Comparison of ENCODE assay signal across 8 cellular contexts in the genomic region with DNA sequence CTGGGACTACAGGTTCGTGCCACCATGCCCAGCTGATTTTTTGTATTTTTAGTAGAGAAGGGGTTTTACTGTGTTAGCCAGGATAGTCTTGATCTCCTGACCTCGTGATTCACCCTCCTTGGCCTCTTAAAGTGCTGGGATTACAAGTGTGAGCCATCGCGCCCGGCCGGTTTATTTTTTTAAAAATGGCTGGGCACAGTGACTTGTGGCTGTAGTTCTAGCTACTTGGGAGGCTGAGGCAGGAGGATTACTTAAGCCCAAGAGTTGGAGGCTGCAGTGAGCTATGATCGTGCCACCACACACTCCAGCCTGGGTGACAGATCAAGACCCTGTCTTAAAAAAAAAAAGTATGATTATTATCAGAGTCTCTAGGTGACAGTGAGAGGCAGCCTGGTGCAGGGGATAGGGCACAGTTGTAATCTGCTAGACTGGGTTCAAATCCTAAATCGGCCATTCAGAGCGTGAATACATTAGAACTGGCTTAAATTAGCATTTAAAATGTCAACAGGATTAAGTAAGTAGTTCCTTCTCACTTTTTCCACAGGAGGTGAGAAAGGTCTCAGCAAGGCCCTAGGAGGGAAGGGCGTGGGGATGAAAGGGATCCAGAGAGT. TPM values are rescaled to one million over a fixed set of nuclear protein-coding genes. Genes with fewer than 3 reads are reported as not detected.
DNase-seq lines count a peak whose midpoint lies in the region; ATAC-seq and TF ChIP-seq lines count a peak whose summit lies in the region.

No MANE protein-coding gene starts in this region.

- dilution Hi-C loops in IMR-90 (cut with HindIII; ENCODE audit: low sequenced_read_pairs, unreplicated experiment) = no loop called here

- no peak overlapping the region for H3K27ac ChIP-seq in CD4-positive, alpha-beta memory T cell (ENCODE audit: low read depth, low read length)
- H3K27ac ChIP-seq in IMR-90 (ENCODE audit: insufficient read depth, low read length) = peak overlapping the region; percentile 73
- peak overlapping the region; percentile 94 for H3K27ac ChIP-seq in colonic mucosa
- peak overlapping the region; percentile 50 for H3K27ac ChIP-seq in neural cell (ENCODE audit: low read length)

- peaks cover 16% of the 10 kb centered on the region for H3K4me1 ChIP-seq in CD4-positive, alpha-beta memory T cell (ENCODE audit: insufficient read depth, low read length)
- H3K4me1 ChIP-seq in IMR-90 (ENCODE audit: control insufficient read depth, insufficient read depth, low read length) (peaks cover 2% of the 10 kb centered on the region; the same call in 1 of the 2 replicates), colonic mucosa (peaks cover 15% of the 10 kb centered on the region)

- H3K4me2 ChIP-seq in IMR-90 (ENCODE audit: low read depth, low read length) = peak overlapping the region; percentile 82
- peak overlapping the region; percentile 80 for H3K4me2 ChIP-seq in neural cell (ENCODE audit: low read length)

- peak overlapping the region; percentile 12 for H2AK9ac ChIP-seq in IMR-90 (replicated peaks; ENCODE audit: low read depth, low read length, poor library complexity)

- H3K9me1 ChIP-seq in IMR-90 (ENCODE audit: insufficient read depth, low read length) = 0 out of 2 replicates have a peak, but pooled peaks cover 3% of the 10 kb centered on the region

- no peak for DNase-seq in CD4-positive, alpha-beta memory T cell
- DNase-seq in IMR-90 = no peak
- no peak for DNase-seq in colonic mucosa
- DNase-seq in AG08395 (ENCODE audit: low spot score) = no peak
- DNase-seq in SW480 (ENCODE audit: low spot score) = no peak

- H4K8ac ChIP-seq in IMR-90 (ENCODE audit: low read depth in 2 of 2, low read length in 2 of 2) = peak overlapping the region; percentile 86 to 87

- peak overlapping the region; percentile 84 for H2BK120ac ChIP-seq in IMR-90 (ENCODE audit: low read depth, low read length)

- peak overlapping the region; percentile 84 for H4K91ac ChIP-seq in IMR-90 (ENCODE audit: insufficient read depth, low read depth, low read length)

- BruUV-seq in IMR-90 (replicated peaks; lab: Mats Ljungman, UMichigan) = no TSS peak

- H2AK5ac ChIP-seq in IMR-90 (ENCODE audit: low read depth, low read length) = peak overlapping the region; percentile 76; the same call in 1 of the 2 replicates

- H3K36me3 Mint-ChIP-seq in CD4-positive, alpha-beta memory T cell = peaks cover 0 to 1% of the 10 kb centered on the region in 2 donors

- H2BK5ac ChIP-seq in IMR-90 (ENCODE audit: low read depth, low read length, poor library complexity, severe bottlenecking) = peak overlapping the region; percentile 76

- H3K9me3 Mint-ChIP-seq in CD4-positive, alpha-beta memory T cell = no peaks in the 10 kb centered on the region

- H3K27me3 ChIP-seq in CD4-positive, alpha-beta memory T cell (ENCODE audit: insufficient read depth, low read length) = no peaks in the 10 kb centered on the region
- H3K27me3 ChIP-seq in IMR-90 (ENCODE audit: control insufficient read depth, insufficient read depth, low read length) = no peaks in the 10 kb centered on the region
- H3K27me3 ChIP-seq in colonic mucosa = no peaks in the 10 kb centered on the region
- H3K27me3 ChIP-seq in neural cell (ENCODE audit: insufficient read depth, low read depth, low read length) = no peaks in the 10 kb centered on the region

- H4K5ac ChIP-seq in IMR-90 (ENCODE audit: low read depth, low read length) = peak overlapping the region; percentile 83

- H2BK20ac ChIP-seq in IMR-90 (ENCODE audit: low read depth, low read length) = peak overlapping the region; percentile 79

- TF ChIP-seq RAD21 in IMR-90 (IDR thresholded peaks at IDR 0.05; ENCODE audit: low read length) = no peak
- no peak for TF ChIP-seq RAD21 in neural cell (conservative IDR thresholded peaks at IDR 0.05)

- H3K9me2 ChIP-seq in neural cell (ENCODE audit: insufficient read depth, low read length) = no peaks in the 10 kb centered on the region

- ATAC-seq in IMR-90 (ENCODE audit: low read depth) (no peak), HG03378 (IDR thresholded peaks at IDR 0.05; ENCODE audit: unreplicated experiment) (no peak), GM21737 (IDR thresholded peaks at IDR 0.05; ENCODE audit: unreplicated experiment) (no peak)

- peak overlapping the region; percentile 93 to 100 (median 98) for H3K4me3 Mint-ChIP-seq in CD4-positive, alpha-beta memory T cell

- peaks cover 3% of the 10 kb centered on the region for H3F3A ChIP-seq in neural cell (ENCODE audit: insufficient read depth, low read length, poor library complexity, severe bottlenecking)

- POLR2A ChIA-PET in CD4-positive, alpha-beta memory T cell (lab: Charles Lee; ENCODE audit: partially characterized antibody) = interaction anchor here (0.7 to 2.3 kb wide), 2 partner anchors 8 to 370 kb away, joined by 3 to 25 read pairs; no protein-coding TSS in a partner anchor
- POLR2A ChIA-PET in IMR-90 (lab: Charles Lee; ENCODE audit: unreplicated experiment) = interaction anchor here (0.6 to 0.7 kb wide), 2 partner anchors 74 to 85 kb away, joined by 3 read pairs; no protein-coding TSS in a partner anchor

- peaks cover 12 to 30% (median 15%) of the 10 kb centered on the region in 4 donors for H3K4me1 Mint-ChIP-seq in CD4-positive, alpha-beta memory T cell

- H3K27ac Mint-ChIP-seq in CD4-positive, alpha-beta memory T cell = peak overlapping the region; percentile 64 to 98 (median 88)

- H3K18ac ChIP-seq in IMR-90 (ENCODE audit: low read depth, low read length) = peak overlapping the region; percentile 62

- H4K20me1 ChIP-seq in IMR-90 (ENCODE audit: insufficient read depth, low read length) (no peaks in the 10 kb centered on the region), neural cell (ENCODE audit: insufficient read depth) (no peaks in the 10 kb centered on the region)

- peak overlapping the region; percentile 75 for H3K23ac ChIP-seq in IMR-90 (ENCODE audit: low read depth, low read length)

- 0 out of 4 replicates have a peak, but pooled peaks cover 0 to 4% of the 10 kb centered on the region in 2 experiments for H3K79me1 ChIP-seq in IMR-90 (ENCODE audit: low read depth in 1 of 2, low read length in 2 of 2)

- TF ChIP-seq CTCF in IMR-90 (conservative IDR thresholded peaks at IDR 0.05; ENCODE audit: low read depth, low read length) (no peak), colonic mucosa (IDR thresholded peaks at IDR 0.05) (no peak), neural cell (IDR thresholded peaks at IDR 0.05; ENCODE audit: poor library complexity, severe bottlenecking) (no peak)

- H3K9me3 ChIP-seq in CD4-positive, alpha-beta memory T cell (ENCODE audit: control insufficient read depth in 1 of 2, low read length in 2 of 2) = no peaks in the 10 kb centered on the region
- no peaks in the 10 kb centered on the region for H3K9me3 ChIP-seq in IMR-90 (ENCODE audit: control insufficient read depth, insufficient read depth, low read length)
- no peaks in the 10 kb centered on the region for H3K9me3 ChIP-seq in colonic mucosa
- H3K9me3 ChIP-seq in neural cell (ENCODE audit: low read length) = no peaks in the 10 kb centered on the region

- peak overlapping the region; percentile 87 for H3K4ac ChIP-seq in IMR-90 (ENCODE audit: low read depth, low read length)

- H3K4me3 ChIP-seq in CD4-positive, alpha-beta memory T cell (ENCODE audit: low read length in 2 of 2) = peak overlapping the region; percentile 37 to 58
- H3K4me3 ChIP-seq in IMR-90 (ENCODE audit: insufficient read depth, low read depth, low read length) (peak overlapping the region; percentile 44), colonic mucosa (peak overlapping the region; percentile 48), neural cell (ENCODE audit: low read length) (peak overlapping the region; percentile 63)

- peak overlapping the region; percentile 97 for H2AFZ ChIP-seq in IMR-90 (replicated peaks; ENCODE audit: low read length, poor library complexity)
- peak overlapping the region; percentile 63 for H2AFZ ChIP-seq in neural cell (ENCODE audit: low read depth, low read length)

- peak overlapping the region; percentile 93; the same call in 2 of the 3 replicates for H2BK15ac ChIP-seq in IMR-90 (ENCODE audit: low read depth, low read length)

- 81% methylated on average over 5 of the region's 10 CpGs; no CpG with 5 or more reads in 1 of the 2 experiments for WGBS in IMR-90 (ENCODE audit: extremely low coverage in 2 of 2, insufficient read length in 1 of 2), 2 experiments

- intact Hi-C loops in CD4-positive, alpha-beta memory T cell (cut with micrococcal nuclease) = no loop called here
- intact Hi-C loops in IMR-90 (cut with micrococcal nuclease) (no loop called here), colonic mucosa (cut with DNase I) (no loop called here)

- in situ Hi-C loops in IMR-90 (cut with MboI; ENCODE audit: low sequenced_read_pairs) = no loop called here

- no peaks in the 10 kb centered on the region for H3K27me3 Mint-ChIP-seq in CD4-positive, alpha-beta memory T cell

- CTCF ChIA-PET in CD4-positive, alpha-beta memory T cell (lab: Charles Lee; ENCODE audit: partially characterized antibody) = interaction anchor here (1.3 to 18.0 kb wide), 2 partner anchors 12 to 635 kb away, joined by 3 to 204 read pairs; no protein-coding TSS in a partner anchor
- CTCF ChIA-PET in IMR-90 (lab: Yijun Ruan, JAX) = no interaction called here

- H3K36me3 ChIP-seq in CD4-positive, alpha-beta memory T cell (ENCODE audit: insufficient read depth, low read length) = no peaks in the 10 kb centered on the region
- no peaks in the 10 kb centered on the region for H3K36me3 ChIP-seq in IMR-90 (ENCODE audit: control insufficient read depth, insufficient read depth, low read length)
- H3K36me3 ChIP-seq in colonic mucosa = no peaks in the 10 kb centered on the region
- H3K36me3 ChIP-seq in neural cell (ENCODE audit: insufficient read depth, low read length) = no peaks in the 10 kb centered on the region

- peak overlapping the region; percentile 55; the same call in 1 of the 2 replicates for H3K56ac ChIP-seq in IMR-90 (ENCODE audit: extremely low read depth, insufficient read depth, low read length)

- no peak for TF ChIP-seq POLR2A in IMR-90 (IDR thresholded peaks at IDR 0.05; ENCODE audit: low read depth, low read length)

- no peak for TF ChIP-seq EP300 in neural cell (conservative IDR thresholded peaks at IDR 0.05; ENCODE audit: poor library complexity, severe bottlenecking)

- H3K9ac ChIP-seq in IMR-90 (ENCODE audit: low read depth, low read length) = peak overlapping the region; percentile 40
- peak overlapping the region; percentile 24 to 88 for H3K9ac ChIP-seq in colonic mucosa (ENCODE audit: low read depth in 2 of 2, low read length in 2 of 2)
- peak overlapping the region; percentile 50 for H3K9ac ChIP-seq in neural cell (ENCODE audit: low read length)

- H3K14ac ChIP-seq in IMR-90 (replicated peaks; ENCODE audit: low read depth, low read length) = peak overlapping the region; percentile 29

- H3K79me2 ChIP-seq in neural cell (replicated peaks; ENCODE audit: insufficient read depth, low read length) = no peaks in the 10 kb centered on the region

RNA-seq across cellular contexts. Expression of gene MGST2, which starts 0.4 kb away (rescaled TPM):
- total RNA-seq in CD4-positive, alpha-beta memory T cell = 1 to 10 TPM; 1.0 to 1.5 TPM
- polyA plus RNA-seq in CD4-positive, alpha-beta memory T cell = 10 to 100 TPM; 15.1 to 26.2 TPM
- total RNA-seq in IMR-90 (2012; rRNA removed) (4.8 and 8.1 TPM in 2 replicates), colonic mucosa (100 to 1,000 TPM; 105 to 157 TPM)
- polyA plus RNA-seq in IMR-90 (2012; rRNA removed) (9.0 and 10.5 TPM in 2 replicates), neural cell (2.0 and 5.2 TPM in 2 replicates)
- 3.4 and 5.8 TPM in 2 replicates for polyA plus RNA-seq in IMR-90 (2012; cell fraction: cytosol; rRNA removed)
- 1.1 and 4.5 TPM in 2 replicates for polyA plus RNA-seq in IMR-90 (2012; cell fraction: nucleus; rRNA removed; ENCODE audit: low replicate concordance)
- polyA minus RNA-seq in neural cell = 0.97 TPM in 1 of 2 replicates, not detected in the other

Comparison
In these comparisons a context has a peak if more than half of its experiments do, and no peak if none do; other contexts are left out.
1. RNA of gene MGST2, which starts 0.4 kb away (total RNA-seq): 105 to 157 TPM in colonic mucosa; 4.8 to 8.1 TPM in IMR-90 and 1.0 to 1.5 TPM in CD4-positive, alpha-beta memory T cell; every median in the first group is over 10 times any median in the second.
2. Peak in every context shown above with its lines, with median percentiles within 50 percentile points of each other: H3K4me3 ChIP-seq and H3K9ac ChIP-seq.